In the genomic region with DNA sequence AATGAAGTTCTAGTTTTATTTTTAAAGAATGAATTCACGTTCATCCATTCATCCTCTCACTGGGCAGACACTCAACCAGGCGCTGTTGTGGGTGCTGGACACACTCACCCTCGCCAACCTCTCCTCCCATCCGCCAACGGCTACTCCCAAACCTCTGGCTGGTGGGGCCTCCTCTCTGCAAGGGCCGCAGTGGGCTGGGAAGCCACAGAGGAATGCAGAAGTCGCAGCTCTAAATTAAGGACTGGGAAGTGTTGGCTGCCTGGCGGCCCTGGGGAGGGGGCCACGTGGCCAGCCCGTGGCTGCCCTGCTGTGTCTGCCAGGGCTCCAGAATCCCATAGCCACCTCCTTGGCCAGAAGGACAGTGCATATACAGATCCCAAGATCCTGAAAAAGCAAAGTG, we compare ENCODE assay signal across 12 cellular contexts. TPM values are rescaled to one million over a fixed set of nuclear protein-coding genes. Genes with fewer than 3 reads are reported as not detected.
DNase-seq lines count a peak whose midpoint lies in the region; ATAC-seq and TF ChIP-seq lines count a peak whose summit lies in the region.
"Had no signal": no experiment of that assay in that cellular context is flagged by ENCODE, and none has a peak within 500 bp of the region (broad histone marks: within the 10 kb centered on the region; RNA-seq: fewer than 3 reads in every experiment).

No MANE protein-coding gene starts in this region.

- H4K20me1 ChIP-seq in Loucy (ENCODE audit: insufficient read depth, low read length, poor library complexity, severe bottlenecking), result no peaks in the 10 kb centered on the region

- peak overlapping the region; percentile 69 for H3K4me2 ChIP-seq in Loucy (ENCODE audit: low read depth, low read length, poor library complexity, severe bottlenecking)

- TF ChIP-seq CTCF in Loucy (conservative IDR thresholded peaks at IDR 0.05; ENCODE audit: low read length) (no peak), right lobe of liver (IDR thresholded peaks at IDR 0.05) (no peak)

- peaks cover 50% of the 10 kb centered on the region for H3K36me3 Mint-ChIP-seq in activated CD4-positive, alpha-beta T cell treated with anti-CD3 and anti-CD28 coated beads, Interleukin-2, amount 10 ng/mL, durations not matched to agents 24 days and 14 days (ENCODE audit: low read depth)
- peaks cover 49% of the 10 kb centered on the region for H3K36me3 Mint-ChIP-seq in activated naive CD8-positive, alpha-beta T cell treated with anti-CD3 and anti-CD28 coated beads for 36 hours

- H3K9ac ChIP-seq in Loucy (ENCODE audit: low read depth, low read length, poor library complexity, severe bottlenecking), result peak overlapping the region; percentile 63

- intact Hi-C loops in activated CD4-positive, alpha-beta T cell treated with anti-CD3 and anti-CD28 coated beads, Interleukin-2, amount 10 ng/mL, durations not matched to agents 24 days and 14 days (cut with micrococcal nuclease), result loop anchor here (2.0 kb wide), 2 partner anchors 37 to 69 kb away; partner anchors contain the start of gene NINJ1
- intact Hi-C loops in right lobe of liver (cut with DNase I), result no loop called here

- H2AFZ ChIP-seq in Loucy (ENCODE audit: low read length), result no peak overlapping the region

- WGBS in right lobe of liver (ENCODE audit: insufficient coverage, low coverage, low lambda C conversion rate, missing lambda C conversion rate), result 70% methylated on average over 10 of the region's 10 CpGs

- no peaks in the 10 kb centered on the region for H3K9me3 ChIP-seq in Loucy (ENCODE audit: insufficient read depth, low read depth, low read length)
- H3K9me3 ChIP-seq in right lobe of liver, result no peaks in the 10 kb centered on the region
- H3K9me3 ChIP-seq: body of pancreas had no signal

- no peak for TF ChIP-seq POLR2A in right lobe of liver (IDR thresholded peaks at IDR 0.05)

- peak overlapping the region; percentile 86 for H3K4me3 Mint-ChIP-seq in activated CD4-positive, alpha-beta T cell treated with anti-CD3 and anti-CD28 coated beads, Interleukin-2, amount 10 ng/mL, durations not matched to agents 24 days and 14 days
- H3K4me3 Mint-ChIP-seq in activated naive CD8-positive, alpha-beta T cell treated with anti-CD3 and anti-CD28 coated beads for 36 hours, result peak overlapping the region; percentile 84
- H3K4me3 Mint-ChIP-seq: neural crest cell had no signal

- peaks cover 8% of the 10 kb centered on the region; the same call in 1 of the 2 replicates for H3F3A ChIP-seq in Loucy (ENCODE audit: low read depth)

- H3K9me2 ChIP-seq in Loucy (replicated peaks; ENCODE audit: low read depth, low read length), result no peaks in the 10 kb centered on the region

- H3K4me1 ChIP-seq in Loucy (ENCODE audit: insufficient read depth, low read length, poor library complexity, severe bottlenecking) (peaks cover 63% of the 10 kb centered on the region), right lobe of liver (peaks cover 0 to 24% (median 11%) of the 10 kb centered on the region in 4 donors)
- H3K4me1 ChIP-seq: body of pancreas had no signal

- ATAC-seq in right lobe of liver (no peak), GM18909 (IDR thresholded peaks at IDR 0.05; ENCODE audit: poor library complexity, unreplicated experiment) (no peak), GM19397 (IDR thresholded peaks at IDR 0.05; ENCODE audit: unreplicated experiment) (no peak)
- ATAC-seq: body of pancreas had no signal

- no peak overlapping the region for H3K27ac ChIP-seq in right lobe of liver
- H3K27ac ChIP-seq: body of pancreas had no signal

- H3K36me3 ChIP-seq in Loucy (ENCODE audit: insufficient read depth, low read length), result no peaks in the 10 kb centered on the region
- H3K36me3 ChIP-seq in right lobe of liver, result no peaks in the 10 kb centered on the region

- no peaks in the 10 kb centered on the region for H3K27me3 Mint-ChIP-seq in activated CD4-positive, alpha-beta T cell treated with anti-CD3 and anti-CD28 coated beads, Interleukin-2, amount 10 ng/mL, durations not matched to agents 24 days and 14 days
- no peaks in the 10 kb centered on the region for H3K27me3 Mint-ChIP-seq in activated naive CD8-positive, alpha-beta T cell treated with anti-CD3 and anti-CD28 coated beads for 36 hours

- peak overlapping the region; percentile 96 for H3K27ac Mint-ChIP-seq in activated CD4-positive, alpha-beta T cell treated with anti-CD3 and anti-CD28 coated beads, Interleukin-2, amount 10 ng/mL, durations not matched to agents 24 days and 14 days
- peak overlapping the region; percentile 98 for H3K27ac Mint-ChIP-seq in activated naive CD8-positive, alpha-beta T cell treated with anti-CD3 and anti-CD28 coated beads for 36 hours

- no peaks in the 10 kb centered on the region for H3K27me3 ChIP-seq in Loucy (ENCODE audit: insufficient read depth, low read length, poor library complexity, severe bottlenecking)
- no peaks in the 10 kb centered on the region for H3K27me3 ChIP-seq in right lobe of liver
- H3K27me3 ChIP-seq: body of pancreas had no signal

- H3K4me3 ChIP-seq in Loucy (ENCODE audit: low read length, poor library complexity, severe bottlenecking), result no peak overlapping the region
- no peak overlapping the region for H3K4me3 ChIP-seq in right lobe of liver
- H3K4me3 ChIP-seq: body of pancreas had no signal

- DNase-seq in activated CD4-positive, alpha-beta T cell treated with anti-CD3 and anti-CD28 coated beads, Interleukin-2, amount 10 ng/mL, durations not matched to agents 24 days and 14 days, result no peak
- no peak for DNase-seq in activated CD4-positive, alpha-beta T cell treated with anti-CD3 and anti-CD28 coated beads for 4 hours
- no peak for DNase-seq in activated naive CD8-positive, alpha-beta T cell treated with anti-CD3 and anti-CD28 coated beads for 36 hours
- DNase-seq in pons (ENCODE audit: low spot score), result peak; percentile 70
- DNase-seq in right lobe of liver, result no peak
- DNase-seq: body of pancreas, HCEC 1CT, kidney glomerular epithelial cell had no signal

- peaks cover 72% of the 10 kb centered on the region for H3K4me1 Mint-ChIP-seq in activated CD4-positive, alpha-beta T cell treated with anti-CD3 and anti-CD28 coated beads, Interleukin-2, amount 10 ng/mL, durations not matched to agents 24 days and 14 days
- H3K4me1 Mint-ChIP-seq in activated naive CD8-positive, alpha-beta T cell treated with anti-CD3 and anti-CD28 coated beads for 36 hours, result peaks cover 82% of the 10 kb centered on the region
- H3K4me1 Mint-ChIP-seq: neural crest cell had no signal

- H3K79me2 ChIP-seq in Loucy (ENCODE audit: insufficient read depth, low read length), result no peaks in the 10 kb centered on the region

- no peaks in the 10 kb centered on the region for H3K9me3 Mint-ChIP-seq in activated CD4-positive, alpha-beta T cell treated with anti-CD3 and anti-CD28 coated beads, Interleukin-2, amount 10 ng/mL, durations not matched to agents 24 days and 14 days
- peaks cover 1% of the 10 kb centered on the region for H3K9me3 Mint-ChIP-seq in activated naive CD8-positive, alpha-beta T cell treated with anti-CD3 and anti-CD28 coated beads for 36 hours
- H3K9me3 Mint-ChIP-seq: neural crest cell had no signal

RNA-seq across cellular contexts. Expression of gene SUSD3, which starts 6.8 kb away (rescaled TPM):
- total RNA-seq in activated CD4-positive, alpha-beta T cell treated with anti-CD3 and anti-CD28 coated beads, Interleukin-2, amount 10 ng/mL, durations not matched to agents 24 days and 14 days, result 38.3 and 40.9 TPM in 2 replicates
- total RNA-seq in activated naive CD8-positive, alpha-beta T cell treated with anti-CD3 and anti-CD28 coated beads for 36 hours, result 10 to 100 TPM; 27.1 to 28.8 TPM
- 10 to 100 TPM in 4 of 6 experiments, 1 to 10 TPM in 2; 6.5 to 51.5 (median 31.2) TPM for total RNA-seq in right lobe of liver
- total RNA-seq: neural crest cell had no signal

RNA-seq across cellular contexts. Expression of gene CARD19, which starts 30.7 kb away (rescaled TPM):
- total RNA-seq in activated CD4-positive, alpha-beta T cell treated with anti-CD3 and anti-CD28 coated beads, Interleukin-2, amount 10 ng/mL, durations not matched to agents 24 days and 14 days, result 44.0 TPM in 2 replicates
- 10 to 100 TPM; 36.5 to 38.6 TPM for total RNA-seq in activated naive CD8-positive, alpha-beta T cell treated with anti-CD3 and anti-CD28 coated beads for 36 hours
- total RNA-seq in right lobe of liver, result 10 to 100 TPM in 3 of 6 experiments, 1 to 10 TPM in 3; 6.3 to 31.7 (median 12.1) TPM
